13 cellular contexts compared by ENCODE assay signal in genomic region chr15:92520914-92521623, GRCh38.
A peak's percentile ranks its signal among the peaks of the same experiment; 100 is the strongest.
DNase-seq lines count a peak whose midpoint lies in the region; ATAC-seq and TF ChIP-seq lines count a peak whose summit lies in the region.
"Had no signal": no experiment of that assay in that cellular context is flagged by ENCODE, and none has a peak within 500 bp of the region (broad histone marks: within the 10 kb centered on the region; RNA-seq: fewer than 3 reads in every experiment).

No MANE protein-coding gene starts in this region.

- intact Hi-C loops in spleen (cut with DNase I; ENCODE audit: low total_unique reads): loop anchor here (5.0 kb wide), 1 partner anchor 196 kb away; no protein-coding TSS in a partner anchor

- H3K4me1 Mint-ChIP-seq in endodermal cell: peaks cover 40% of the 10 kb centered on the region

- TF ChIP-seq POLR2A in spleen (IDR thresholded peaks at IDR 0.05): no peak

- H3K9me3 ChIP-seq in endodermal cell (ENCODE audit: control insufficient read depth, low read length): peaks cover 7% of the 10 kb centered on the region
- H3K9me3 ChIP-seq in spleen: no peaks in the 10 kb centered on the region
- H3K9me3 ChIP-seq: lower lobe of right lung, ovary, SJSA1 had no signal

- no peak overlapping the region for H3K4me3 Mint-ChIP-seq in endodermal cell
- H3K4me3 Mint-ChIP-seq: activated T-helper 1 cell treated with anti-CD3 and anti-CD28 coated beads, Interleukin-12 subunit alpha, Interleukin-12 subunit beta, Interleukin-2, Interleukin-4 antibody, amounts not matched to agents 30 ng/mL and 10 ng/mL and 1 ng/mL, durations not matched to agents 14 hours and 24 hours and 36 hours; CD4-positive, alpha-beta T cell had no signal

- H3K27me3 ChIP-seq in endodermal cell (ENCODE audit: control insufficient read depth, insufficient read depth, low read length, poor library complexity, severe bottlenecking) (no peaks in the 10 kb centered on the region), spleen (replicated peaks in 1 of 7) (no peaks in the 10 kb centered on the region)
- H3K27me3 ChIP-seq: ovary, SJSA1 had no signal

- peak; percentile 51 for ATAC-seq in GM18873 (IDR thresholded peaks at IDR 0.05; ENCODE audit: low FRiP score, unreplicated experiment)
- ATAC-seq in GM21526 (IDR thresholded peaks at IDR 0.05; ENCODE audit: low FRiP score, unreplicated experiment): peak; percentile 14
- peak; percentile 30 for ATAC-seq in HG03159 (IDR thresholded peaks at IDR 0.05; ENCODE audit: unreplicated experiment)

- 91 to 100% methylated on average over 1 to 2 of the region's 2 CpGs for WGBS in endodermal cell (ENCODE audit: insufficient coverage in 1 of 2, insufficient read length in 1 of 2), 2 experiments
- 78 to 87% (median 84%) methylated on average over 2 of the region's 2 CpGs for WGBS in spleen, 5 donors

- H3K27me3 Mint-ChIP-seq in endodermal cell (ENCODE audit: insufficient read depth): no peaks in the 10 kb centered on the region
- H3K27me3 Mint-ChIP-seq: CD4-positive, alpha-beta T cell had no signal

- DNase-seq in endodermal cell: no peak
- DNase-seq in HuH-7 (ENCODE audit: low spot score): no peak
- DNase-seq in T-helper 1 cell: no peak
- no peak for DNase-seq in spleen
- no peak for DNase-seq in foreskin fibroblast

- H3K4me3 ChIP-seq in endodermal cell (ENCODE audit: low read length) (peak overlapping the region; percentile 30), spleen (no peak overlapping the region), foreskin fibroblast (ENCODE audit: low read depth in 1 of 2, low read length in 2 of 2) (no peak overlapping the region)
- H3K4me3 ChIP-seq: lower lobe of right lung, ovary, SJSA1 had no signal

- H3K4me1 ChIP-seq in endodermal cell (ENCODE audit: control insufficient read depth, insufficient read depth, low read length) (peaks cover 2% of the 10 kb centered on the region), spleen (peaks cover 0 to 6% (median 0%) of the 10 kb centered on the region in 6 donors)
- H3K4me1 ChIP-seq: lower lobe of right lung, SJSA1 had no signal

- H3K36me3 ChIP-seq in endodermal cell (ENCODE audit: control insufficient read depth, insufficient read depth, low read length) (no peaks in the 10 kb centered on the region), spleen (no peaks in the 10 kb centered on the region)
- H3K36me3 ChIP-seq: lower lobe of right lung, ovary, SJSA1 had no signal

- H3K27ac ChIP-seq in endodermal cell (ENCODE audit: low read depth, low read length): no peak overlapping the region
- no peak overlapping the region for H3K27ac ChIP-seq in spleen
- H3K27ac ChIP-seq: lower lobe of right lung, SJSA1 had no signal

- H3K9me3 Mint-ChIP-seq in endodermal cell: peaks cover 3% of the 10 kb centered on the region
- H3K9me3 Mint-ChIP-seq: activated T-helper 1 cell treated with anti-CD3 and anti-CD28 coated beads, Interleukin-12 subunit alpha, Interleukin-12 subunit beta, Interleukin-2, Interleukin-4 antibody, amounts not matched to agents 30 ng/mL and 10 ng/mL and 1 ng/mL, durations not matched to agents 14 hours and 24 hours and 36 hours; CD4-positive, alpha-beta T cell had no signal

- H3K27ac Mint-ChIP-seq in endodermal cell: peak overlapping the region; percentile 74
- H3K27ac Mint-ChIP-seq: activated T-helper 1 cell treated with anti-CD3 and anti-CD28 coated beads, Interleukin-12 subunit alpha, Interleukin-12 subunit beta, Interleukin-2, Interleukin-4 antibody, amounts not matched to agents 30 ng/mL and 10 ng/mL and 1 ng/mL, durations not matched to agents 14 hours and 24 hours and 36 hours; CD4-positive, alpha-beta T cell had no signal

- no peaks in the 10 kb centered on the region for H3K36me3 Mint-ChIP-seq in endodermal cell (ENCODE audit: low read depth)

- TF ChIP-seq CTCF in endodermal cell (conservative IDR thresholded peaks at IDR 0.05): no peak
- no peak for TF ChIP-seq CTCF in spleen (IDR thresholded peaks at IDR 0.05 in 8 of 11, conservative IDR thresholded peaks at IDR 0.05 in 3 of 11)
- TF ChIP-seq CTCF in foreskin fibroblast (IDR thresholded peaks at IDR 0.05; ENCODE audit: low read depth, low read length): no peak

- H3K9ac ChIP-seq in endodermal cell (ENCODE audit: extremely low read depth, low read length, poor library complexity, severe bottlenecking): no peak overlapping the region
